ENCODE assay signal across 8 cellular contexts in the genomic region with DNA sequence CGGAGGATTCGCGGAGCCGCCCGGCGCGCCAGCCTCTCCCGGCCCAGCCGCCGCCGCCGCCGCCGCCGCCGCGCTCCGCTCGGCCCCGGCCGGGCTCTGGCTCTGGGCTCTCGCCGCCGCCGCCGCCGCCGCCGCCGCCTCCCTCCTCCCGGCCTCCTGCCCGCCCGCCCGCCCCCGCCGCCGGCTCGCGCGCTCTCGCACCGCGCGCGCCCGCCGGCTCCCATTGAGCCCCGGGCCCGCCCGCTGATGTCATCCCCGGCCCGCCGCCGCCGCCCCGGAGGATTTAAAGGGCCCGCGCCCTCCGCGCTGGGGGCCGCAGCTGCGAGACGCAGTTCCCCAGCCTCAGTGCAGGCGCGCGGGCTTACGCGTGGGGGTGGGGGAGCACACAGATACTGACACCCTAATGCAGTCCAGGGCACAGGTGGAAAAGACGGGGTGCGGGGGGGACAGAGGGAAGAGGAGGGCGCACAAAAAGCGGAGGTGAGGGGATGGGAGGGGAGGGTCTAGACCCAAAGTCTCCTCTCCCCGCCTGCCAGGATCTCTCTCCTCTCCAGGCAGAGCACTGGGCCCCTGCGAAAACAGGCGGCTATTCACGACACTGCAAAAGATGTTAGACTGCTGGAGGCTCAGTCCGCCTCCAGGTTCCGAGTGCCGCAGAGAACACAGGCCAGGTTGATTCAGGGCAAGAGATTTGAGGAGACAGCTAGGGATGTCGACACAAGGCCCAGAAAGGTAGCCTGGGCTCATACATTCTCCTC. TPM values are rescaled to one million over a fixed set of nuclear protein-coding genes. Genes with fewer than 3 reads are reported as not detected.
DNase-seq lines count a peak whose midpoint lies in the region; ATAC-seq and TF ChIP-seq lines count a peak whose summit lies in the region.

A gene (minus strand): TSS at position 197 of the 758 bp plus-strand sequence. CDS start 3,276 bp downstream, outside the sequence.

- peak within 1 kb of the TSS; percentile 84 for H3K4me3 ChIP-seq in DOHH2 (ENCODE audit: low read length)
- peak within 1 kb of the TSS; percentile 63 for H3K4me3 ChIP-seq in fibroblast of pulmonary artery (replicated peaks; ENCODE audit: low read depth, low read length)

- H3K36me3 Mint-ChIP-seq in natural killer cell: no peaks in the 10 kb centered on the region
- H3K36me3 Mint-ChIP-seq in stimulated activated naive CD8-positive, alpha-beta T cell treated with anti-CD3 and anti-CD28 coated beads, Interleukin-15, Interleukin-2, amounts not matched to agents 100 ng/mL and 50 ng/mL, for 24 hours (ENCODE audit: low read depth): peaks cover 18% of the 10 kb centered on the region

- DNase-seq in RKO (ENCODE audit: low spot score) (peak; percentile 63), fibroblast of pulmonary artery (ENCODE audit: low read depth) (no peak), natural killer cell (peak; percentile 74)
- peak; percentile 91 for DNase-seq in activated effector memory CD4-positive, alpha-beta T cell treated with anti-CD3 and anti-CD28 coated beads, Interleukin-2, amount 50 U/mL, for 16 hours

- H3K36me3 ChIP-seq in DOHH2 (ENCODE audit: control insufficient read depth, low read length): peaks cover 35% of the 10 kb centered on the region

- intact Hi-C loops in natural killer cell (cut with micrococcal nuclease): loop anchor here (2.0 to 10.0 kb wide), 2 partner anchors 45 to 113 kb away; a partner anchor contains a TSS

- H3K27me3 Mint-ChIP-seq in natural killer cell (ENCODE audit: low read depth in 2 of 2): no peaks in the 10 kb centered on the region
- no peaks in the 10 kb centered on the region for H3K27me3 Mint-ChIP-seq in stimulated activated naive CD8-positive, alpha-beta T cell treated with anti-CD3 and anti-CD28 coated beads, Interleukin-15, Interleukin-2, amounts not matched to agents 100 ng/mL and 50 ng/mL, for 24 hours

- no peaks in the 10 kb centered on the region for H3K9me3 ChIP-seq in DOHH2 (ENCODE audit: control insufficient read depth, insufficient read depth, low read length)

- ATAC-seq in HG02885 (IDR thresholded peaks at IDR 0.05; ENCODE audit: poor library complexity, unreplicated experiment) (peak; percentile 44), natural killer cell (peak; percentile 64 to 80 (median 70)), HG03520 (IDR thresholded peaks at IDR 0.05; ENCODE audit: unreplicated experiment) (no peak)

- peaks cover 39 to 51% of the 10 kb centered on the region in 2 donors for H3K4me1 Mint-ChIP-seq in natural killer cell
- H3K4me1 Mint-ChIP-seq in stimulated activated naive CD8-positive, alpha-beta T cell treated with anti-CD3 and anti-CD28 coated beads, Interleukin-15, Interleukin-2, amounts not matched to agents 100 ng/mL and 50 ng/mL, for 24 hours (ENCODE audit: low read depth): peaks cover 38% of the 10 kb centered on the region

- no peak for TF ChIP-seq CTCF in DOHH2 (IDR thresholded peaks at IDR 0.05; ENCODE audit: low read depth, low read length, poor library complexity, severe bottlenecking)
- TF ChIP-seq CTCF in fibroblast of pulmonary artery (IDR thresholded peaks at IDR 0.05; ENCODE audit: low read length, missing control alignments): no peak
- no peak for TF ChIP-seq CTCF in natural killer cell (IDR thresholded peaks at IDR 0.05)

- no peaks in the 10 kb centered on the region for H3K9me2 ChIP-seq in DOHH2 (replicated peaks; ENCODE audit: control insufficient read depth, low read length)

- no peaks in the 10 kb centered on the region for H3K27me3 ChIP-seq in DOHH2 (ENCODE audit: control insufficient read depth, low read length)

- peak within 1 kb of the TSS; percentile 96 for H3K4me2 ChIP-seq in DOHH2 (ENCODE audit: low read length)

- H3K4me3 Mint-ChIP-seq in natural killer cell: peak within 1 kb of the TSS; percentile 90
- H3K4me3 Mint-ChIP-seq in stimulated activated naive CD8-positive, alpha-beta T cell treated with anti-CD3 and anti-CD28 coated beads, Interleukin-15, Interleukin-2, amounts not matched to agents 100 ng/mL and 50 ng/mL, for 24 hours: peak within 1 kb of the TSS; percentile 94

- H3K79me2 ChIP-seq in DOHH2 (ENCODE audit: control insufficient read depth, low read length): peaks cover 54% of the 10 kb centered on the region

- peaks cover 20% of the 10 kb centered on the region for H4K20me1 ChIP-seq in DOHH2 (ENCODE audit: control insufficient read depth, insufficient read depth, low read depth, low read length)

- H3K27ac Mint-ChIP-seq in natural killer cell: peak within 1 kb of the TSS; percentile 88 to 95
- peak within 1 kb of the TSS; percentile 89 for H3K27ac Mint-ChIP-seq in stimulated activated naive CD8-positive, alpha-beta T cell treated with anti-CD3 and anti-CD28 coated beads, Interleukin-15, Interleukin-2, amounts not matched to agents 100 ng/mL and 50 ng/mL, for 24 hours

- H3K9me3 Mint-ChIP-seq in natural killer cell: no peaks in the 10 kb centered on the region
- H3K9me3 Mint-ChIP-seq in stimulated activated naive CD8-positive, alpha-beta T cell treated with anti-CD3 and anti-CD28 coated beads, Interleukin-15, Interleukin-2, amounts not matched to agents 100 ng/mL and 50 ng/mL, for 24 hours: no peaks in the 10 kb centered on the region

- H3K4me1 ChIP-seq in DOHH2 (ENCODE audit: control insufficient read depth, low read length): peaks cover 49% of the 10 kb centered on the region

- no peaks in the 10 kb centered on the region for H3F3A ChIP-seq in DOHH2 (ENCODE audit: control insufficient read depth, insufficient read depth)

- H3K27ac ChIP-seq in DOHH2 (ENCODE audit: low read depth, low read length): peak within 1 kb of the TSS; percentile 63

RNA-seq across cellular contexts. Expression of the gene that starts here (rescaled TPM):
- 100 to 1,000 TPM; 126 to 178 (median 149) TPM for total RNA-seq in natural killer cell
